In genomic region chr3:184568918-184569829, GRCh38 we compare ENCODE assay signal across 8 cellular contexts. TPM values are rescaled to one million over a fixed set of nuclear protein-coding genes. Genes with fewer than 3 reads are reported as not detected.
DNase-seq lines count a peak whose midpoint lies in the region; ATAC-seq, FAIRE-seq and TF ChIP-seq lines count a peak whose summit lies in the region.

No MANE protein-coding gene starts in this region.

- peaks cover 45% of the 10 kb centered on the region for H4K20me1 ChIP-seq in BLaER1

- peak overlapping the region; percentile 56 for H3K4me3 Mint-ChIP-seq in activated CD4-positive, alpha-beta T cell treated with anti-CD3 and anti-CD28 coated beads, Interleukin-2, amount 10 ng/mL, durations not matched to agents 24 days and 14 days

- intact Hi-C loops in activated CD4-positive, alpha-beta T cell treated with anti-CD3 and anti-CD28 coated beads, Interleukin-2, amount 10 ng/mL, durations not matched to agents 24 days and 14 days (cut with micrococcal nuclease): no loop called here
- intact Hi-C loops in esophagus squamous epithelium (cut with DNase I) (no loop called here), mucosa of descending colon (cut with DNase I, micrococcal nuclease) (loop anchor here in 1 of 2 donors (5.0 kb wide), 1 partner anchor 143 kb away; the partner anchor contains the start of gene MAGEF1)

- no peaks in the 10 kb centered on the region for H3K36me3 ChIP-seq in BLaER1
- H3K36me3 ChIP-seq in esophagus squamous epithelium: peaks cover 0 to 30% (median 0%) of the 10 kb centered on the region in 3 donors
- no peaks in the 10 kb centered on the region for H3K36me3 ChIP-seq in mucosa of descending colon (ENCODE audit: low read depth)
- H3K36me3 ChIP-seq in thoracic aorta: no peaks in the 10 kb centered on the region

- H3K4me1 Mint-ChIP-seq in activated CD4-positive, alpha-beta T cell treated with anti-CD3 and anti-CD28 coated beads, Interleukin-2, amount 10 ng/mL, durations not matched to agents 24 days and 14 days: peaks cover 2% of the 10 kb centered on the region

- no peaks in the 10 kb centered on the region for H3K9me3 Mint-ChIP-seq in activated CD4-positive, alpha-beta T cell treated with anti-CD3 and anti-CD28 coated beads, Interleukin-2, amount 10 ng/mL, durations not matched to agents 24 days and 14 days

- peaks cover 48% of the 10 kb centered on the region for H3K27me3 Mint-ChIP-seq in activated CD4-positive, alpha-beta T cell treated with anti-CD3 and anti-CD28 coated beads, Interleukin-2, amount 10 ng/mL, durations not matched to agents 24 days and 14 days

- peaks cover 45% of the 10 kb centered on the region for H3K4me1 ChIP-seq in BLaER1
- H3K4me1 ChIP-seq in esophagus squamous epithelium: peaks cover 49 to 66% (median 56%) of the 10 kb centered on the region in 3 donors
- peaks cover 46% of the 10 kb centered on the region for H3K4me1 ChIP-seq in mucosa of descending colon (ENCODE audit: low read depth)
- H3K4me1 ChIP-seq in thoracic aorta (ENCODE audit: control insufficient read depth in 1 of 2, low read depth in 2 of 2): peaks cover 3 to 27% of the 10 kb centered on the region in 2 donors

- H3K9me3 ChIP-seq in BLaER1 (no peaks in the 10 kb centered on the region), esophagus squamous epithelium (no peaks in the 10 kb centered on the region), mucosa of descending colon (no peaks in the 10 kb centered on the region), thoracic aorta (no peaks in the 10 kb centered on the region)

- H3K36me3 Mint-ChIP-seq in activated CD4-positive, alpha-beta T cell treated with anti-CD3 and anti-CD28 coated beads, Interleukin-2, amount 10 ng/mL, durations not matched to agents 24 days and 14 days (ENCODE audit: low read depth): no peaks in the 10 kb centered on the region

- TF ChIP-seq CTCF in esophagus squamous epithelium (IDR thresholded peaks at IDR 0.05) (no peak), mucosa of descending colon (IDR thresholded peaks at IDR 0.05) (no peak), thoracic aorta (IDR thresholded peaks at IDR 0.05) (no peak)

- H3K27me3 ChIP-seq in BLaER1 (peaks cover 80% of the 10 kb centered on the region), esophagus squamous epithelium (peaks cover 0 to 16% (median 0%) of the 10 kb centered on the region in 4 donors), thoracic aorta (replicated peaks; ENCODE audit: insufficient read depth) (no peaks in the 10 kb centered on the region)

- H3K4me3 ChIP-seq in BLaER1 (peak overlapping the region; percentile 69), esophagus squamous epithelium (peak overlapping the region; percentile 36 to 74 (median 56)), mucosa of descending colon (no peak overlapping the region), thoracic aorta (peak overlapping the region; percentile 78)

- FAIRE-seq in HTR-8/SVneo (lab: Jason Lieb, UNC): no peak

- no peak for TF ChIP-seq POLR2A in esophagus squamous epithelium (IDR thresholded peaks at IDR 0.05)

- no peak overlapping the region for H3K27ac Mint-ChIP-seq in activated CD4-positive, alpha-beta T cell treated with anti-CD3 and anti-CD28 coated beads, Interleukin-2, amount 10 ng/mL, durations not matched to agents 24 days and 14 days

- H3K27ac ChIP-seq in BLaER1 (no peak overlapping the region), esophagus squamous epithelium (peak overlapping the region; percentile 88 to 98 (median 94)), thoracic aorta (peak overlapping the region; percentile 34 to 44)

- peak overlapping the region; percentile 98 for H3K4me2 ChIP-seq in BLaER1

- ATAC-seq in mucosa of descending colon: peak; percentile 48
- peak; percentile 60 for ATAC-seq in thoracic aorta (ENCODE audit: insufficient number of reproducible peaks, low FRiP score, low read depth)

- WGBS in esophagus squamous epithelium, 2 donors: 0 to 8% methylated on average over 6 to 19 of the region's 68 CpGs

- DNase-seq in HTR-8/SVneo (ENCODE audit: insufficient read length, low spot score) (peak; percentile 64), esophagus squamous epithelium (lab: John Stamatoyannopoulos, UW) (peak; percentile 31), mucosa of descending colon (peak; percentile 77 to 83 (median 83)), thoracic aorta (ENCODE audit: low spot score) (peak; percentile 41), NCI-H187 (lab: John Stamatoyannopoulos, UW) (no peak), HPDE6-E6E7 (ENCODE audit: extremely low spot score) (no peak)
- peak; percentile 69 for DNase-seq in activated CD4-positive, alpha-beta T cell treated with anti-CD3 and anti-CD28 coated beads, Interleukin-2, amount 10 ng/mL, durations not matched to agents 24 days and 14 days

- peak overlapping the region; percentile 53; the same call in 1 of the 2 replicates for H3K9ac ChIP-seq in BLaER1

RNA-seq across cellular contexts. Expression of gene EPHB3, which starts 7.6 kb away (rescaled TPM):
- total RNA-seq in activated CD4-positive, alpha-beta T cell treated with anti-CD3 and anti-CD28 coated beads, Interleukin-2, amount 10 ng/mL, durations not matched to agents 24 days and 14 days: 0.05 TPM in 1 of 2 replicates, not detected in the other
- 10 to 100 TPM; 14.7 to 58.1 (median 33.1) TPM for total RNA-seq in esophagus squamous epithelium
- total RNA-seq in mucosa of descending colon: 10 to 100 TPM; 14.1 to 57.2 (median 33.6) TPM
- total RNA-seq in thoracic aorta: 1 to 10 TPM; 2.8 to 5.0 TPM

Comparison
In these comparisons a context has a peak if more than half of its experiments do, and no peak if none do; other contexts are left out.
1. DNase-seq: peak in HTR-8/SVneo (single experiment), activated CD4-positive, alpha-beta T cell treated with anti-CD3 and anti-CD28 coated beads, Interleukin-2, amount 10 ng/mL, durations not matched to agents 24 days and 14 days (single experiment), esophagus squamous epithelium (single experiment), mucosa of descending colon (3 of 3) and thoracic aorta (single experiment); none in NCI-H187 (0 of 2) and HPDE6-E6E7 (single experiment).